27 cellular contexts compared by ENCODE assay signal in the genomic region with DNA sequence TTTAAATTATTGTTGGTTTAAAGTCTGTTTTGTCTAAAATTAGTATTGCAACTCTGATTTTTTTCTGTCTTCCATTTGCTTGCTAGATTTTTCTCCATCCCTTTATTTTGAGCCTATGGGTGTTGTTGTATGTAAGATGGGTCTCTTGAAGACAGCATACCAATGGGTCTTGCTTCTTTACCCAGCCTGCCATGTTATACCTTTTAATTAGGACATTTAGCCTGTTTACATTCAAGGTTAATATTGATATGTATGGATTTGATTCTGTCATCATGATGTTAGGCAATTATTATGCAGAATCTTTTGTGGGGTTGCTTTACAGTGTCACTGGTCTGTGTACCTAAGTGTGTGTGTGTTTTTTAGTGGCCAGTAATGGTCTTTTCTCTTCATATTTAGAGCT.
A peak's percentile ranks its signal among the peaks of the same experiment; 100 is the strongest.
DNase-seq lines count a peak whose midpoint lies in the region; ATAC-seq and TF ChIP-seq lines count a peak whose summit lies in the region.
"Had no signal": no experiment of that assay in that cellular context is flagged by ENCODE, and none has a peak within 500 bp of the region (broad histone marks: within the 10 kb centered on the region; RNA-seq: fewer than 3 reads in every experiment).

No MANE protein-coding gene starts in this region.

- DNase-seq in body of pancreas = no peak
- DNase-seq: 8988T; ACHN; AML-193; BE2C; C1 segment of cervical spinal cord; Caco-2; Calu3; CD4-positive, alpha-beta memory T cell; CD4-positive, alpha-beta T cell; CD4-positive, CD25-positive, alpha-beta regulatory T cell; CD8-positive, alpha-beta memory T cell; CD8-positive, alpha-beta T cell; COR-L47; DMS 273 treated with DMSO at 0.1 percent for 48 hours; DMS153; DMS53; DMS79; DMS79 treated with DMSO at 0.1 percent for 48 hours; DND-41; EL had no signal

- H3K9me3 ChIP-seq in HEK293 (ENCODE audit: control insufficient read depth, insufficient read depth, low read depth, low read length) (no peaks in the 10 kb centered on the region), body of pancreas (no peaks in the 10 kb centered on the region)
- H3K9me3 ChIP-seq: A549, BE2C, BLaER1, Caco-2 had no signal

- no peak overlapping the region for H3K4me3 ChIP-seq in HEK293 (ENCODE audit: low read depth, low read length)
- H3K4me3 ChIP-seq in body of pancreas = no peak overlapping the region
- H3K4me3 ChIP-seq: A549; BLaER1; BLaER1 treated with 17β-estradiol and CSF1 and Interleukin-3, amounts not matched to agents 10 nM and 100 nM had no signal

- intact Hi-C loops in body of pancreas (cut with DNase I) = no loop called here

- no peak for TF ChIP-seq POLR2A in body of pancreas (IDR thresholded peaks at IDR 0.05)

- H3K27me3 ChIP-seq in body of pancreas = no peaks in the 10 kb centered on the region
- H3K27me3 ChIP-seq: BE2C; BLaER1; BLaER1 treated with 17β-estradiol and CSF1 and Interleukin-3, amounts not matched to agents 10 nM and 100 nM had no signal

- no peak for ATAC-seq in body of pancreas
- ATAC-seq: A549; CD8-positive, alpha-beta T cell had no signal

- TF ChIP-seq CTCF in HEK293 (tag by site-specific recombination; IDR thresholded peaks at IDR 0.05) = no peak
- TF ChIP-seq CTCF in body of pancreas (IDR thresholded peaks at IDR 0.05) = no peak

- H3K4me1 ChIP-seq in HEK293 (ENCODE audit: control insufficient read depth, insufficient read depth, low read length) (no peaks in the 10 kb centered on the region), body of pancreas (no peaks in the 10 kb centered on the region)
- H3K4me1 ChIP-seq: A549; BE2C; BLaER1; BLaER1 treated with 17β-estradiol and CSF1 and Interleukin-3, amounts not matched to agents 10 nM and 100 nM; Caco-2 had no signal

- POLR2A ChIA-PET in HEK293 (lab: Yijun Ruan, JAX) = no interaction called here

- CTCF ChIA-PET in HEK293 (lab: Yijun Ruan, JAX) = no interaction called here

- H3K36me3 ChIP-seq in HEK293 (ENCODE audit: control insufficient read depth in 2 of 2, insufficient read depth in 1 of 2, low read length in 2 of 2) (no peaks in the 10 kb centered on the region), body of pancreas (replicated peaks in 1 of 2; ENCODE audit: insufficient read depth in 1 of 2, low read depth in 2 of 2) (no peaks in the 10 kb centered on the region)
- H3K36me3 ChIP-seq: BE2C; BLaER1; BLaER1 treated with 17β-estradiol and CSF1 and Interleukin-3, amounts not matched to agents 10 nM and 100 nM had no signal

- no peak overlapping the region for H3K27ac ChIP-seq in HEK293 (ENCODE audit: extremely low read depth, low read depth, low read length)
- H3K27ac ChIP-seq in body of pancreas = no peak overlapping the region
- H3K27ac ChIP-seq: 22Rv1; A549; BLaER1; BLaER1 treated with 17β-estradiol and CSF1 and Interleukin-3, amounts not matched to agents 10 nM and 100 nM; C4-2B had no signal

TF ChIP-seq in HEK293, 187 proteins besides CTCF, POLR2A, EP300 and RAD21 (continues in another document):
- TF ChIP-seq SETDB1 (IDR thresholded peaks at IDR 0.05; ENCODE audit: insufficient read length, low read length) (peak; percentile 39), ZNF138 (tag by site-specific recombination; IDR thresholded peaks at IDR 0.05; ENCODE audit: borderline replicate concordance) (no peak), GLI2 (tag by site-specific recombination; IDR thresholded peaks at IDR 0.05; ENCODE audit: borderline replicate concordance, low read depth) (no peak), OVOL3 (tag by site-specific recombination; IDR thresholded peaks at IDR 0.05) (no peak), ZNF768 (tag by site-specific recombination; IDR thresholded peaks at IDR 0.05) (no peak), TRIM28 (IDR thresholded peaks at IDR 0.05; ENCODE audit: borderline replicate concordance, low read length) (peak; percentile 23; the same call in 1 of the 2 replicates), ZNF529 (tag by site-specific recombination; IDR thresholded peaks at IDR 0.05; ENCODE audit: insufficient replicate concordance) (peak; percentile 91), SP3 (tag by site-specific recombination; IDR thresholded peaks at IDR 0.05) (no peak), ZNF394 (tag by site-specific recombination; IDR thresholded peaks at IDR 0.05; ENCODE audit: borderline replicate concordance) (no peak), ZNF175 (tag by site-specific recombination; IDR thresholded peaks at IDR 0.05) (no peak), KLF7 (tag by site-specific recombination; IDR thresholded peaks at IDR 0.05; ENCODE audit: borderline replicate concordance) (no peak)
- TF ChIP-seq, protein P1, sequence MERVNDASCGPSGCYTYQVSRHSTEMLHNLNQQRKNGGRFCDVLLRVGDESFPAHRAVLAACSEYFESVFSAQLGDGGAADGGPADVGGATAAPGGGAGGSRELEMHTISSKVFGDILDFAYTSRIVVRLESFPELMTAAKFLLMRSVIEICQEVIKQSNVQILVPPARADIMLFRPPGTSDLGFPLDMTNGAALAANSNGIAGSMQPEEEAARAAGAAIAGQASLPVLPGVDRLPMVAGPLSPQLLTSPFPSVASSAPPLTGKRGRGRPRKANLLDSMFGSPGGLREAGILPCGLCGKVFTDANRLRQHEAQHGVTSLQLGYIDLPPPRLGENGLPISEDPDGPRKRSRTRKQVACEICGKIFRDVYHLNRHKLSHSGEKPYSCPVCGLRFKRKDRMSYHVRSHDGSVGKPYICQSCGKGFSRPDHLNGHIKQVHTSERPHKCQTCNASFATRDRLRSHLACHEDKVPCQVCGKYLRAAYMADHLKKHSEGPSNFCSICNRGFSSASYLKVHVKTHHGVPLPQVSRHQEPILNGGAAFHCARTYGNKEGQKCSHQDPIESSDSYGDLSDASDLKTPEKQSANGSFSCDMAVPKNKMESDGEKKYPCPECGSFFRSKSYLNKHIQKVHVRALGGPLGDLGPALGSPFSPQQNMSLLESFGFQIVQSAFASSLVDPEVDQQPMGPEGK (tag by site-specific recombination; IDR thresholded peaks at IDR 0.05) = no peak
- TF ChIP-seq, protein P2, sequence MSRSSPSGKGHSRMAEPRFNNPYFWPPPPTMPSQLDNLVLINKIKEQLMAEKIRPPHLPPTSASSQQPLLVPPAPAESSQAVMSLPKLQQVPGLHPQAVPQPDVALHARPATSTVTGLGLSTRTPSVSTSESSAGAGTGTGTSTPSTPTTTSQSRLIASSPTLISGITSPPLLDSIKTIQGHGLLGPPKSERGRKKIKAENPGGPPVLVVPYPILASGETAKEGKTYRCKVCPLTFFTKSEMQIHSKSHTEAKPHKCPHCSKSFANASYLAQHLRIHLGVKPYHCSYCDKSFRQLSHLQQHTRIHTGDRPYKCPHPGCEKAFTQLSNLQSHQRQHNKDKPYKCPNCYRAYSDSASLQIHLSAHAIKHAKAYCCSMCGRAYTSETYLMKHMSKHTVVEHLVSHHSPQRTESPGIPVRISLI (tag by site-specific recombination; IDR thresholded peaks at IDR 0.05) = no peak
- TF ChIP-seq, protein P3, sequence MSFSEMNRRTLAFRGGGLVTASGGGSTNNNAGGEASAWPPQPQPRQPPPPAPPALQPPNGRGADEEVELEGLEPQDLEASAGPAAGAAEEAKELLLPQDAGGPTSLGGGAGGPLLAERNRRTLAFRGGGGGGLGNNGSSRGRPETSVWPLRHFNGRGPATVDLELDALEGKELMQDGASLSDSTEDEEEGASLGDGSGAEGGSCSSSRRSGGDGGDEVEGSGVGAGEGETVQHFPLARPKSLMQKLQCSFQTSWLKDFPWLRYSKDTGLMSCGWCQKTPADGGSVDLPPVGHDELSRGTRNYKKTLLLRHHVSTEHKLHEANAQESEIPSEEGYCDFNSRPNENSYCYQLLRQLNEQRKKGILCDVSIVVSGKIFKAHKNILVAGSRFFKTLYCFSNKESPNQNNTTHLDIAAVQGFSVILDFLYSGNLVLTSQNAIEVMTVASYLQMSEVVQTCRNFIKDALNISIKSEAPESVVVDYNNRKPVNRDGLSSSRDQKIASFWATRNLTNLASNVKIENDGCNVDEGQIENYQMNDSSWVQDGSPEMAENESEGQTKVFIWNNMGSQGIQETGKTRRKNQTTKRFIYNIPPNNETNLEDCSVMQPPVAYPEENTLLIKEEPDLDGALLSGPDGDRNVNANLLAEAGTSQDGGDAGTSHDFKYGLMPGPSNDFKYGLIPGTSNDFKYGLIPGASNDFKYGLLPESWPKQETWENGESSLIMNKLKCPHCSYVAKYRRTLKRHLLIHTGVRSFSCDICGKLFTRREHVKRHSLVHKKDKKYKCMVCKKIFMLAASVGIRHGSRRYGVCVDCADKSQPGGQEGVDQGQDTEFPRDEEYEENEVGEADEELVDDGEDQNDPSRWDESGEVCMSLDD (tag by site-specific recombination; IDR thresholded peaks at IDR 0.05) = no peak
- TF ChIP-seq, protein P4, sequence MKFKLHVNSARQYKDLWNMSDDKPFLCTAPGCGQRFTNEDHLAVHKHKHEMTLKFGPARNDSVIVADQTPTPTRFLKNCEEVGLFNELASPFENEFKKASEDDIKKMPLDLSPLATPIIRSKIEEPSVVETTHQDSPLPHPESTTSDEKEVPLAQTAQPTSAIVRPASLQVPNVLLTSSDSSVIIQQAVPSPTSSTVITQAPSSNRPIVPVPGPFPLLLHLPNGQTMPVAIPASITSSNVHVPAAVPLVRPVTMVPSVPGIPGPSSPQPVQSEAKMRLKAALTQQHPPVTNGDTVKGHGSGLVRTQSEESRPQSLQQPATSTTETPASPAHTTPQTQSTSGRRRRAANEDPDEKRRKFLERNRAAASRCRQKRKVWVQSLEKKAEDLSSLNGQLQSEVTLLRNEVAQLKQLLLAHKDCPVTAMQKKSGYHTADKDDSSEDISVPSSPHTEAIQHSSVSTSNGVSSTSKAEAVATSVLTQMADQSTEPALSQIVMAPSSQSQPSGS (tag by site-specific recombination; IDR thresholded peaks at IDR 0.05; ENCODE audit: low read depth) = no peak
- TF ChIP-seq, protein P5, sequence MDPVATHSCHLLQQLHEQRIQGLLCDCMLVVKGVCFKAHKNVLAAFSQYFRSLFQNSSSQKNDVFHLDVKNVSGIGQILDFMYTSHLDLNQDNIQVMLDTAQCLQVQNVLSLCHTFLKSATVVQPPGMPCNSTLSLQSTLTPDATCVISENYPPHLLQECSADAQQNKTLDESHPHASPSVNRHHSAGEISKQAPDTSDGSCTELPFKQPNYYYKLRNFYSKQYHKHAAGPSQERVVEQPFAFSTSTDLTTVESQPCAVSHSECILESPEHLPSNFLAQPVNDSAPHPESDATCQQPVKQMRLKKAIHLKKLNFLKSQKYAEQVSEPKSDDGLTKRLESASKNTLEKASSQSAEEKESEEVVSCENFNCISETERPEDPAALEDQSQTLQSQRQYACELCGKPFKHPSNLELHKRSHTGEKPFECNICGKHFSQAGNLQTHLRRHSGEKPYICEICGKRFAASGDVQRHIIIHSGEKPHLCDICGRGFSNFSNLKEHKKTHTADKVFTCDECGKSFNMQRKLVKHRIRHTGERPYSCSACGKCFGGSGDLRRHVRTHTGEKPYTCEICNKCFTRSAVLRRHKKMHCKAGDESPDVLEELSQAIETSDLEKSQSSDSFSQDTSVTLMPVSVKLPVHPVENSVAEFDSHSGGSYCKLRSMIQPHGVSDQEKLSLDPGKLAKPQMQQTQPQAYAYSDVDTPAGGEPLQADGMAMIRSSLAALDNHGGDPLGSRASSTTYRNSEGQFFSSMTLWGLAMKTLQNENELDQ (tag by site-specific recombination; IDR thresholded peaks at IDR 0.05; ENCODE audit: low read depth) = no peak
